ENCODE assay signal across 23 cellular contexts in the genomic region with DNA sequence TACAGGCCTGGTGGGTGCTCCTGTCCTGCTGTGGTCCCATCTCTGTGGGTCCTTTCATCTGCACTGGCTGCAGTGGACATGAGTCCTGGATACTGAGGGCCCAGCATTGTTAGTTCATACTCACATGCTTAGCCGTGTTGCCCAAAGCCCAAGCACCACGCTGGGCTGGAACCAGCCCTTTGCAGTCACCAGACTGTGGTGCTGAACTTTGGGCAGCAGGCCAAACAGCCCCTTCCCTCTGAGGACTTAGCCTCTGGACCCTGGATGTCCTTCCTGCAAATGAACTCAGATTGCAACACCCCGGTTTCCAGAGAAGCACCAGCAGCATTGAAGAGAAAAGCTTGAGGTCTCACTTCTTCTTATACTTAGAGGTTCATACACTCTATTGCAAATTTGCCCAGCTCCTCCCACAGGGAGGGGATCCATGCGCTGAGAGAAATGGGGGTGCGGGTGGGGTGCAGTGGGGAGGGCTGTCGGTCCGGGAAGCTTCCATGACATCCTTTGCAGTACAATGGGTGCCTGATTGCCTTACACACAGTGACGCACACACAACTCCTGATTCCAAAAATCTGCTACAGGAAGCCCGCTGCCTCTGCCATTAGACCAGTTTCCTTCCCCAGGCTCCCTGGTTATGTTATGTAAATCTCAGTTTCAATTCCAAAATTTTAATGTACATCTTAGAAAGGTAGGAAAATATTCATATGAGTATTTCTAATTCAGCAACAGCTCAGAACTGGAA.
"Had no signal": no experiment of that assay in that cellular context is flagged by ENCODE, and none has a peak within 500 bp of the region (broad histone marks: within the 10 kb centered on the region; RNA-seq: fewer than 3 reads in every experiment).

No MANE protein-coding gene starts in this region.

- H3K36me3 Mint-ChIP-seq: memory B cell; naive thymus-derived CD8-positive, alpha-beta T cell had no signal

- H3K9me3 Mint-ChIP-seq: activated CD4-positive, alpha-beta T cell treated with anti-CD3 and anti-CD28 coated beads, Interleukin-2, amount 10 ng/mL, durations not matched to agents 7 days and 5 days; activated CD8-positive, alpha-beta T cell treated with anti-CD3 and anti-CD28 coated beads for 36 hours; activated T-cell treated with anti-CD3 and anti-CD28 coated beads, Interleukin-2, amount 50 U/mL, for 4 hours; activated T-helper 17 cell treated with anti-CD3 and anti-CD28 coated beads, Interleukin-2, amount 50 U/mL, for 72 hours; endodermal cell; memory B cell; naive thymus-derived CD8-positive, alpha-beta T cell; neural crest cell; T-helper 1 cell treated with Interleukin-12 subunit alpha and Interleukin-12 subunit beta and Interleukin-4 antibody, amounts not matched to agents 30 μg/mL and 1 μg/mL, for 36 hours had no signal

- ATAC-seq: activated CD8-positive, alpha-beta T cell treated with anti-CD3 and anti-CD28 coated beads for 36 hours; activated T-cell treated with anti-CD3 and anti-CD28 coated beads, Interleukin-2, amount 50 U/mL, for 4 hours; activated T-helper 17 cell treated with anti-CD3 and anti-CD28 coated beads, Interleukin-2, amount 50 U/mL, for 72 hours; naive thymus-derived CD8-positive, alpha-beta T cell had no signal

- FAIRE-seq: urothelium cell line had no signal

- H3K4me3 ChIP-seq: right atrium auricular region, spleen, suprapubic skin, tibial artery had no signal

- H3K27ac Mint-ChIP-seq: activated CD4-positive, alpha-beta T cell treated with anti-CD3 and anti-CD28 coated beads, Interleukin-2, amount 10 ng/mL, durations not matched to agents 7 days and 5 days; activated CD8-positive, alpha-beta T cell treated with anti-CD3 and anti-CD28 coated beads for 36 hours; endodermal cell; memory B cell; T-helper 1 cell treated with Interleukin-12 subunit alpha and Interleukin-12 subunit beta and Interleukin-4 antibody, amounts not matched to agents 30 μg/mL and 1 μg/mL, for 36 hours had no signal

- H3K27me3 Mint-ChIP-seq: activated T-helper 17 cell treated with anti-CD3 and anti-CD28 coated beads, Interleukin-2, amount 50 U/mL, for 72 hours; memory B cell had no signal

- H3K4me3 Mint-ChIP-seq: activated CD4-positive, alpha-beta T cell treated with anti-CD3 and anti-CD28 coated beads, Interleukin-2, amount 10 ng/mL, durations not matched to agents 7 days and 5 days; activated CD8-positive, alpha-beta T cell treated with anti-CD3 and anti-CD28 coated beads for 36 hours; activated T-cell treated with anti-CD3 and anti-CD28 coated beads, Interleukin-2, amount 50 U/mL, for 4 hours; activated T-helper 17 cell treated with anti-CD3 and anti-CD28 coated beads, Interleukin-2, amount 50 U/mL, for 72 hours; endodermal cell; memory B cell; naive thymus-derived CD8-positive, alpha-beta T cell; neural crest cell; T-helper 1 cell treated with Interleukin-12 subunit alpha and Interleukin-12 subunit beta and Interleukin-4 antibody, amounts not matched to agents 30 μg/mL and 1 μg/mL, for 36 hours had no signal

- H3K4me1 ChIP-seq: parathyroid adenoma, right atrium auricular region, tibial artery had no signal

- H3K9me3 ChIP-seq: right atrium auricular region, spleen, suprapubic skin, tibial artery had no signal

- H2AFZ ChIP-seq: parathyroid adenoma had no signal

- H3K27ac ChIP-seq: parathyroid adenoma, right atrium auricular region, spleen, suprapubic skin, tibial artery, WERI-Rb-1 had no signal

- H3K9ac ChIP-seq: parathyroid adenoma had no signal

- H3K27me3 ChIP-seq: right atrium auricular region, spleen, suprapubic skin, tibial artery had no signal

- H3K36me3 ChIP-seq: right atrium auricular region, spleen, suprapubic skin, tibial artery, WERI-Rb-1 had no signal

- H3K4me1 Mint-ChIP-seq: endodermal cell had no signal

- DNase-seq: activated CD4-positive, alpha-beta T cell treated with anti-CD3 and anti-CD28 coated beads for 1 hour; activated CD4-positive, alpha-beta T cell treated with anti-CD3 and anti-CD28 coated beads, Interleukin-2, amount 10 ng/mL, durations not matched to agents 7 days and 5 days; activated CD8-positive, alpha-beta T cell treated with anti-CD3 and anti-CD28 coated beads for 36 hours; activated gamma-delta T cell treated with Interleukin-2 at 50 U/mL for 16 hours; activated naive CD4-positive, alpha-beta T cell treated with anti-CD3 and anti-CD28 coated beads, Interleukin-2, amount 50 U/mL, for 16 hours; activated T-cell treated with anti-CD3 and anti-CD28 coated beads, Interleukin-2, amount 50 U/mL, for 4 hours; amniotic stem cell; endodermal cell; naive thymus-derived CD8-positive, alpha-beta T cell; occipital lobe; spleen; stimulated activated naive CD4-positive, alpha-beta T cell; T-helper 9 cell; tibial artery; WERI-Rb-1 had no signal

- H3K79me2 ChIP-seq: parathyroid adenoma had no signal
